Comparison of ENCODE assay signal across 10 cellular contexts in genomic region chr3:177724020-177724638, GRCh38.
DNase-seq lines count a peak whose midpoint lies in the region; ATAC-seq and TF ChIP-seq lines count a peak whose summit lies in the region.
"Had no signal": no experiment of that assay in that cellular context is flagged by ENCODE, and none has a peak within 500 bp of the region (broad histone marks: within the 10 kb centered on the region; RNA-seq: fewer than 3 reads in every experiment).

No MANE protein-coding gene starts in this region.

- H3K36me3 ChIP-seq in aorta (ENCODE audit: control insufficient read depth in 1 of 2, insufficient read depth in 2 of 2, low read length in 1 of 2), result no peaks in the 10 kb centered on the region
- no peaks in the 10 kb centered on the region for H3K36me3 ChIP-seq in CD8-positive, alpha-beta memory T cell (ENCODE audit: insufficient read depth, low read length)

- no peaks in the 10 kb centered on the region for H3K27me3 ChIP-seq in aorta (ENCODE audit: control insufficient read depth in 1 of 2, insufficient read depth in 2 of 2, low read length in 1 of 2)
- H3K27me3 ChIP-seq in CD8-positive, alpha-beta memory T cell (ENCODE audit: insufficient read depth, low read length, poor library complexity, severe bottlenecking), result no peaks in the 10 kb centered on the region

- 0 to 2% methylated on average over 6 of the region's 6 CpGs for WGBS in aorta, 2 donors

- peak; percentile 45 for ATAC-seq in activated naive CD8-positive, alpha-beta T cell treated with anti-CD3 and anti-CD28 coated beads, Interleukin-2, amount 10 ng/mL, durations not matched to agents 7 days and 5 days (ENCODE audit: low read depth)
- peak; percentile 86 for ATAC-seq in aorta (ENCODE audit: low FRiP score)
- ATAC-seq in GM21529 (IDR thresholded peaks at IDR 0.05; ENCODE audit: unreplicated experiment), result no peak

- peaks cover 13% of the 10 kb centered on the region for H3K4me1 Mint-ChIP-seq in activated naive CD8-positive, alpha-beta T cell treated with anti-CD3 and anti-CD28 coated beads, Interleukin-2, amount 10 ng/mL, durations not matched to agents 7 days and 5 days
- H3K4me1 Mint-ChIP-seq in activated naive CD8-positive, alpha-beta T cell treated with anti-CD3 and anti-CD28 coated beads for 36 hours, result peaks cover 20% of the 10 kb centered on the region
- peaks cover 25% of the 10 kb centered on the region for H3K4me1 Mint-ChIP-seq in mesothelial cell of epicardium
- H3K4me1 Mint-ChIP-seq in CD8-positive, alpha-beta memory T cell, result peaks cover 15 to 19% (median 19%) of the 10 kb centered on the region in 3 donors

- CTCF ChIA-PET in CD8-positive, alpha-beta memory T cell (lab: Charles Lee), result no interaction called here

- H3K27ac Mint-ChIP-seq in activated naive CD8-positive, alpha-beta T cell treated with anti-CD3 and anti-CD28 coated beads, Interleukin-2, amount 10 ng/mL, durations not matched to agents 7 days and 5 days, result peak overlapping the region; percentile 19
- no peak overlapping the region for H3K27ac Mint-ChIP-seq in activated naive CD8-positive, alpha-beta T cell treated with anti-CD3 and anti-CD28 coated beads for 36 hours
- H3K27ac Mint-ChIP-seq in mesothelial cell of epicardium, result peak overlapping the region; percentile 41
- H3K27ac Mint-ChIP-seq in CD8-positive, alpha-beta memory T cell, result peak overlapping the region in 2 of 8 donors; percentile 20 to 30
- H3K27ac Mint-ChIP-seq: T-helper 2 cell treated with Interferon-gamma antibody and Interleukin-4, amounts not matched to agents 5 μg/mL and 100 μg/mL, for 36 hours had no signal

- peaks cover 0 to 3% of the 10 kb centered on the region in 2 donors for H3K4me1 ChIP-seq in aorta (ENCODE audit: control insufficient read depth in 1 of 2, insufficient read depth in 2 of 2, low read length in 2 of 2)
- peaks cover 8% of the 10 kb centered on the region for H3K4me1 ChIP-seq in CD8-positive, alpha-beta memory T cell (ENCODE audit: insufficient read depth, low read length)

- DNase-seq in activated naive CD8-positive, alpha-beta T cell treated with anti-CD3 and anti-CD28 coated beads, Interleukin-2, amount 10 ng/mL, durations not matched to agents 7 days and 5 days, result no peak
- DNase-seq in activated naive CD8-positive, alpha-beta T cell treated with anti-CD3 and anti-CD28 coated beads for 36 hours, result no peak
- DNase-seq in choroid plexus epithelial cell (ENCODE audit: low read depth) (peak; percentile 56), mesothelial cell of epicardium (ENCODE audit: low spot score in 2 of 2, unreplicated experiment in 2 of 2) (no peak), aorta (peak in 1 of 2 donors; percentile 82), H4 (ENCODE audit: low spot score) (no peak)
- DNase-seq in CD8-positive, alpha-beta memory T cell, result no peak
- DNase-seq: ACHN had no signal

- no peak for TF ChIP-seq CTCF in choroid plexus epithelial cell (conservative IDR thresholded peaks at IDR 0.05; ENCODE audit: low read depth, low read length)
- TF ChIP-seq CTCF in mesothelial cell of epicardium (IDR thresholded peaks at IDR 0.05; ENCODE audit: unreplicated experiment), result no peak

- H3K27me3 Mint-ChIP-seq in activated naive CD8-positive, alpha-beta T cell treated with anti-CD3 and anti-CD28 coated beads, Interleukin-2, amount 10 ng/mL, durations not matched to agents 7 days and 5 days, result no peaks in the 10 kb centered on the region
- H3K27me3 Mint-ChIP-seq in activated naive CD8-positive, alpha-beta T cell treated with anti-CD3 and anti-CD28 coated beads for 36 hours, result no peaks in the 10 kb centered on the region
- H3K27me3 Mint-ChIP-seq in mesothelial cell of epicardium (ENCODE audit: low read depth), result no peaks in the 10 kb centered on the region
- no peaks in the 10 kb centered on the region for H3K27me3 Mint-ChIP-seq in CD8-positive, alpha-beta memory T cell

- H3K4me3 ChIP-seq in choroid plexus epithelial cell (ENCODE audit: low read depth, low read length) (no peak overlapping the region), aorta (ENCODE audit: low read length in 2 of 2) (no peak overlapping the region)
- H3K4me3 ChIP-seq in CD8-positive, alpha-beta memory T cell (ENCODE audit: low read length), result no peak overlapping the region

- H3K36me3 Mint-ChIP-seq in activated naive CD8-positive, alpha-beta T cell treated with anti-CD3 and anti-CD28 coated beads, Interleukin-2, amount 10 ng/mL, durations not matched to agents 7 days and 5 days, result peaks cover 13% of the 10 kb centered on the region
- peaks cover 6% of the 10 kb centered on the region for H3K36me3 Mint-ChIP-seq in activated naive CD8-positive, alpha-beta T cell treated with anti-CD3 and anti-CD28 coated beads for 36 hours
- no peaks in the 10 kb centered on the region for H3K36me3 Mint-ChIP-seq in mesothelial cell of epicardium
- H3K36me3 Mint-ChIP-seq in CD8-positive, alpha-beta memory T cell, result peaks cover 0 to 9% (median 3%) of the 10 kb centered on the region in 3 donors

- intact Hi-C loops in aorta (cut with DNase I), result no loop called here

- peak overlapping the region in 1 of 2 donors; percentile 32 for H3K27ac ChIP-seq in aorta (ENCODE audit: low read depth in 1 of 2, low read length in 2 of 2)
- no peak overlapping the region for H3K27ac ChIP-seq in CD8-positive, alpha-beta memory T cell (ENCODE audit: low read depth, low read length)

- peak overlapping the region; percentile 20 for H3K4me3 Mint-ChIP-seq in activated naive CD8-positive, alpha-beta T cell treated with anti-CD3 and anti-CD28 coated beads, Interleukin-2, amount 10 ng/mL, durations not matched to agents 7 days and 5 days
- H3K4me3 Mint-ChIP-seq in activated naive CD8-positive, alpha-beta T cell treated with anti-CD3 and anti-CD28 coated beads for 36 hours, result no peak overlapping the region
- H3K4me3 Mint-ChIP-seq in mesothelial cell of epicardium, result no peak overlapping the region
- H3K4me3 Mint-ChIP-seq in CD8-positive, alpha-beta memory T cell, result no peak overlapping the region
- H3K4me3 Mint-ChIP-seq: T-helper 2 cell treated with Interferon-gamma antibody and Interleukin-4, amounts not matched to agents 5 μg/mL and 100 μg/mL, for 36 hours had no signal

- POLR2A ChIA-PET in activated naive CD8-positive, alpha-beta T cell treated with anti-CD3 and anti-CD28 coated beads, Interleukin-2, amount 10 ng/mL, durations not matched to agents 7 days and 5 days (lab: Charles Lee), result no interaction called here
- POLR2A ChIA-PET in CD8-positive, alpha-beta memory T cell (lab: Charles Lee), result no interaction called here

- no peaks in the 10 kb centered on the region for H3K9me3 ChIP-seq in aorta (ENCODE audit: control insufficient read depth, low read length)
- H3K9me3 ChIP-seq in CD8-positive, alpha-beta memory T cell (ENCODE audit: low read length), result no peaks in the 10 kb centered on the region

- peaks cover 10% of the 10 kb centered on the region for H3K9me3 Mint-ChIP-seq in activated naive CD8-positive, alpha-beta T cell treated with anti-CD3 and anti-CD28 coated beads, Interleukin-2, amount 10 ng/mL, durations not matched to agents 7 days and 5 days
- peaks cover 9% of the 10 kb centered on the region for H3K9me3 Mint-ChIP-seq in activated naive CD8-positive, alpha-beta T cell treated with anti-CD3 and anti-CD28 coated beads for 36 hours
- H3K9me3 Mint-ChIP-seq in mesothelial cell of epicardium, result peaks cover 12% of the 10 kb centered on the region
- H3K9me3 Mint-ChIP-seq in CD8-positive, alpha-beta memory T cell, result peaks cover 0 to 3% (median 0%) of the 10 kb centered on the region in 5 donors
